8 cellular contexts compared by ENCODE assay signal in genomic region chr3:149086232-149086988, GRCh38. TPM values are rescaled to one million over a fixed set of nuclear protein-coding genes. Genes with fewer than 3 reads are reported as not detected.
DNase-seq lines count a peak whose midpoint lies in the region; ATAC-seq and TF ChIP-seq lines count a peak whose summit lies in the region.

Gene HLTF (minus strand): TSS chr3:149086533. CDS start chr3:149086336, 197 bp downstream.

- peaks cover 42% of the 10 kb centered on the region for H3K79me2 ChIP-seq in hepatocyte

- no peaks in the 10 kb centered on the region for H3K36me3 ChIP-seq in hepatocyte (replicated peaks; ENCODE audit: insufficient read depth, low read depth)

- DNase-seq in NCI-H1930 (lab: John Stamatoyannopoulos, UW) (peak; percentile 91 to 96), T-helper 9 cell (peak; percentile 87), astrocyte of the hippocampus (ENCODE audit: low read depth, low spot score) (peak; percentile 99), hepatocyte (ENCODE audit: low spot score) (peak; percentile 95), renal cortical epithelial cell (ENCODE audit: low read depth) (peak; percentile 94), SW480 (ENCODE audit: low spot score) (no peak)

- TF ChIP-seq CTCF in hepatocyte (IDR thresholded peaks at IDR 0.05; ENCODE audit: poor library complexity): no peak

- WGBS in hepatocyte (ENCODE audit: low lambda C conversion rate, missing lambda C conversion rate): 9% methylated on average over 57 of the region's 57 CpGs

- peak within 1 kb of the TSS; percentile 90 for H2AFZ ChIP-seq in hepatocyte

- no peaks in the 10 kb centered on the region for H3K27me3 ChIP-seq in hepatocyte

- H3K4me3 ChIP-seq in hepatocyte: peak within 1 kb of the TSS; percentile 84

- peak within 1 kb of the TSS; percentile 97 for H3K4me2 ChIP-seq in hepatocyte

- no peaks in the 10 kb centered on the region for H3K9me3 ChIP-seq in hepatocyte (ENCODE audit: low read depth)

- no peaks in the 10 kb centered on the region for H4K20me1 ChIP-seq in hepatocyte (ENCODE audit: insufficient read depth, poor library complexity, severe bottlenecking)

- peak; percentile 99 for ATAC-seq in GM18498 (IDR thresholded peaks at IDR 0.05; ENCODE audit: unreplicated experiment)
- ATAC-seq in HG02938 (IDR thresholded peaks at IDR 0.05; ENCODE audit: unreplicated experiment): peak; percentile 99

- H3K4me1 ChIP-seq in hepatocyte (ENCODE audit: insufficient read depth): no peaks in the 10 kb centered on the region

- no peak within 1 kb of the TSS for H3K27ac ChIP-seq in hepatocyte

- H3K9me2 ChIP-seq in hepatocyte (replicated peaks; ENCODE audit: insufficient read depth): no peaks in the 10 kb centered on the region

RNA-seq across cellular contexts. Expression of gene HLTF, which starts in this region (rescaled TPM):
- total RNA-seq in hepatocyte: 21.5 and 29.4 TPM in 2 replicates
- 14.9 and 15.9 TPM in 2 replicates for polyA plus RNA-seq in hepatocyte
- 37.0 and 51.7 TPM in 2 replicates for total RNA-seq in renal cortical epithelial cell
